In the genomic region with DNA sequence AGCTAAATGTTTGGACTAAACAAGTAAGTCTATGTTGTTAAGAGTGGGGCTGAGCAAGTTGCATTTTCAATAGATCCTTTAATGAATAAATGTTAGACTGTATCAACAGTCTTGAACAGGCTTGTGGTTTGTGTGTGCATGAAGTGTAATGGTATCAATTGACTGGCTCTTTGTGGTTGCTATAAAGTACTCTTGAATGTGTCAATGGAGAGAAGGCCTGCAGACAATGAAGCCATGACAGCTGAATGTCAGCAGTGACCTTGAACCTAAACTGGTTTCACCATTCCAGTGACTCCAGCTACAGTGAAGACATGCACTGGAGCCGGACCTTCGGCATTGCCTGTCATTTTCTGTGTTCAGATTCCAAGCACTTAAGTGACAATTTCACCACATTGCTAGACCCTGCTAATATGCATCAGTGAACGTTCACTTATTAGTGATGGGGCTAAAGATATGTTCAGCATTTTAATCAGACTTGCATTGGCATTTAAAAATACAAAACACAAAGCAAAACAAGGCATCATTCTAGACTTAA, we compare ENCODE assay signal across 22 cellular contexts.
"Had no signal": no experiment of that assay in that cellular context is flagged by ENCODE, and none has a peak within 500 bp of the region (broad histone marks: within the 10 kb centered on the region; RNA-seq: fewer than 3 reads in every experiment).

No MANE protein-coding gene starts in this region.

- H3K27ac ChIP-seq: cardiac muscle cell, left lung, prostate gland, thyroid gland, upper lobe of right lung had no signal

- H3K4me3 Mint-ChIP-seq: activated naive CD8-positive, alpha-beta T cell treated with anti-CD3 and anti-CD28 coated beads for 36 hours; activated T-cell treated with anti-CD3 and anti-CD28 coated beads, Interleukin-2, amount 50 U/mL, for 24 hours; activated T-helper 17 cell treated with anti-CD3 and anti-CD28 coated beads, Interleukin-2, amount 50 U/mL, for 72 hours; dendritic cell treated with granulocyte-macrophage colony-stimulating factor and Interleukin-4, amounts not matched to agents 40 ng/mL and 50 ng/mL, for 4 days; naive B cell had no signal

- H3K9me3 Mint-ChIP-seq: activated naive CD8-positive, alpha-beta T cell treated with anti-CD3 and anti-CD28 coated beads for 36 hours; activated T-cell treated with anti-CD3 and anti-CD28 coated beads, Interleukin-2, amount 50 U/mL, for 24 hours; activated T-helper 17 cell treated with anti-CD3 and anti-CD28 coated beads, Interleukin-2, amount 50 U/mL, for 72 hours; dendritic cell treated with granulocyte-macrophage colony-stimulating factor and Interleukin-4, amounts not matched to agents 40 ng/mL and 50 ng/mL, for 4 days; naive B cell had no signal

- H3K36me3 ChIP-seq: cardiac muscle cell, left lung, prostate gland, thyroid gland, upper lobe of right lung had no signal

- H3K27me3 ChIP-seq: cardiac muscle cell, left lung, thyroid gland, upper lobe of right lung had no signal

- ATAC-seq: activated T-helper 17 cell treated with anti-CD3 and anti-CD28 coated beads, Interleukin-2, amount 50 U/mL, for 72 hours; left lung; right cardiac atrium; stimulated activated naive CD8-positive, alpha-beta T cell treated with anti-CD3 and anti-CD28 coated beads, Interleukin-15, Interleukin-2, amounts not matched to agents 100 U/mL and 50 U/mL, for 24 hours; upper lobe of right lung had no signal

- H3K4me1 Mint-ChIP-seq: activated naive CD8-positive, alpha-beta T cell treated with anti-CD3 and anti-CD28 coated beads for 36 hours; activated T-helper 17 cell treated with anti-CD3 and anti-CD28 coated beads, Interleukin-2, amount 50 U/mL, for 72 hours; naive B cell had no signal

- H3K27ac Mint-ChIP-seq: activated naive CD8-positive, alpha-beta T cell treated with anti-CD3 and anti-CD28 coated beads for 36 hours; activated T-cell treated with anti-CD3 and anti-CD28 coated beads, Interleukin-2, amount 50 U/mL, for 24 hours; activated T-helper 17 cell treated with anti-CD3 and anti-CD28 coated beads, Interleukin-2, amount 50 U/mL, for 72 hours; dendritic cell treated with granulocyte-macrophage colony-stimulating factor and Interleukin-4, amounts not matched to agents 40 ng/mL and 50 ng/mL, for 4 days; naive B cell had no signal

- H3K36me3 Mint-ChIP-seq: activated naive CD8-positive, alpha-beta T cell treated with anti-CD3 and anti-CD28 coated beads for 36 hours; naive B cell had no signal

- H3K4me1 ChIP-seq: left lung, prostate gland, thyroid gland, upper lobe of right lung had no signal

- H3K27me3 Mint-ChIP-seq: dendritic cell treated with granulocyte-macrophage colony-stimulating factor and Interleukin-4, amounts not matched to agents 40 ng/mL and 50 ng/mL, for 4 days; naive B cell had no signal

- H3K4me3 ChIP-seq: cardiac muscle cell, left lung, lung, prostate gland, thyroid gland, upper lobe of right lung had no signal

- H3K9me3 ChIP-seq: left lung, prostate gland, thyroid gland, upper lobe of right lung had no signal

- DNase-seq: activated CD4-positive, alpha-beta T cell treated with anti-CD3 and anti-CD28 coated beads for 1 hour; activated CD8-positive, alpha-beta memory T cell treated with anti-CD3 and anti-CD28 coated beads for 24 hours; activated CD8-positive, alpha-beta memory T cell treated with anti-CD3 and anti-CD28 coated beads, Interleukin-2, amount 50 U/mL, for 4 hours; activated naive CD4-positive, alpha-beta T cell treated with Interleukin-2 at 50 U/mL for 16 hours; activated naive CD8-positive, alpha-beta T cell treated with anti-CD3 and anti-CD28 coated beads for 36 hours; activated T-cell treated with anti-CD3 and anti-CD28 coated beads, Interleukin-2, amount 50 U/mL, for 24 hours; effector CD4-positive, alpha-beta T cell; foreskin melanocyte; kidney; left lung; naive B cell; right cardiac atrium; stimulated activated CD4-positive, alpha-beta T cell treated with anti-CD3 and anti-CD28 coated beads, Interleukin-4, amount 100 ng/mL, for 4 hours; stimulated activated naive CD8-positive, alpha-beta T cell treated with anti-CD3 and anti-CD28 coated beads, Interleukin-15, Interleukin-2, amounts not matched to agents 100 U/mL and 50 U/mL, for 24 hours; T-helper 1 cell; thyroid gland; upper lobe of right lung had no signal
